18 cellular contexts compared by ENCODE assay signal in the genomic region with DNA sequence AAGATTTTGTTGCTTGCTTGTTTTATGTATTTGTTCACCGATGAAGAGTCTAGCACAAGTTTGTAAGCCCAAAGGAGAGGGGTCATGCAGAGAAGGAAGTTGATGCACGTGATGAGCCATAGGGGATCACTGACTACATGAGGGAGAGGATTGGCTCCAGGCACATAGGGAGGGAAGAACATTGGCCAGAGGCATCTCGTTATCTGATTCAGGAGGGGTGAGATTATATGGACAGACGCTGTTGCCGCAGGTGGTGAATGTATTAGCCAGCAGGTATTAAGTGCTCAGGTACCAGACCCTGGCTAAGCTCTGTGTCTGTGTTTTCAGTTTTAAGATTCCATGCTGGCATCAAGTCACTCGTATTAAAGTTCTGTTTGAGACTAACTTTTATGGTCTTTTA.
"Had no signal": no experiment of that assay in that cellular context is flagged by ENCODE, and none has a peak within 500 bp of the region (broad histone marks: within the 10 kb centered on the region; RNA-seq: fewer than 3 reads in every experiment).

No MANE protein-coding gene starts in this region.

- H3K9ac ChIP-seq: SK-N-SH had no signal

- H3K4me3 Mint-ChIP-seq: T-cell had no signal

- DNase-seq: KBM-7, NCI-H1092, NCI-H1105 treated with DMSO at 0.1 percent for 48 hours, NCI-H1417 treated with DMSO at 0.1 percent for 48 hours, NCI-H1694, NCI-H187 treated with DMSO at 0.1 percent for 48 hours, NCI-H2029 treated with DMSO at 0.1 percent for 48 hours, NCI-H226, NCI-H446, NCI-H510A, NCI-H524 treated with DMSO at 0.1 percent for 48 hours, PC-3, SHP77, SK-N-SH, SW 1271, T-cell had no signal

- H3K27me3 Mint-ChIP-seq: T-cell had no signal

- H3K9me2 ChIP-seq: SK-N-SH had no signal

- H3K9me3 ChIP-seq: SK-N-SH had no signal

- H3K4me1 Mint-ChIP-seq: T-cell had no signal

- H3K27ac ChIP-seq: RWPE1 had no signal

- ATAC-seq: Panc1, PC-3, T-cell had no signal

- H3K36me3 Mint-ChIP-seq: T-cell had no signal

- H3K4me2 ChIP-seq: SK-N-SH had no signal

- H3K27ac Mint-ChIP-seq: T-cell had no signal
